9 cellular contexts compared by ENCODE assay signal in genomic region chrX:54640721-54641120, GRCh38.
DNase-seq lines count a peak whose midpoint lies in the region; ATAC-seq and TF ChIP-seq lines count a peak whose summit lies in the region.
"Had no signal": no experiment of that assay in that cellular context is flagged by ENCODE, and none has a peak within 500 bp of the region (broad histone marks: within the 10 kb centered on the region; RNA-seq: fewer than 3 reads in every experiment).

No MANE protein-coding gene starts in this region.

- DNase-seq in CD8-positive, alpha-beta memory T cell = no peak
- DNase-seq in MM.1S = no peak
- peak in 3 of 61 donors; percentile 0 for DNase-seq in caudate nucleus (lab: John Stamatoyannopoulos, UW)
- DNase-seq in natural killer cell = no peak
- no peak for DNase-seq in NCI-H526 treated with DMSO at 0.1 percent for 48 hours (lab: John Stamatoyannopoulos, UW)
- no peak for DNase-seq in kidney tubule cell (ENCODE audit: low spot score)
- DNase-seq: naive B cell had no signal

- no peak for ATAC-seq in natural killer cell
- no peak for ATAC-seq in HG03039 (IDR thresholded peaks at IDR 0.05; ENCODE audit: unreplicated experiment)
- ATAC-seq in HG03432 (IDR thresholded peaks at IDR 0.05; ENCODE audit: unreplicated experiment) = no peak

- no peak overlapping the region for H3K4me3 ChIP-seq in CD8-positive, alpha-beta memory T cell (ENCODE audit: low read length)
- no peak overlapping the region for H3K4me3 ChIP-seq in MM.1S (ENCODE audit: low read length)

- peak overlapping the region in 1 of 7 donors; percentile 54 for H3K4me3 Mint-ChIP-seq in CD8-positive, alpha-beta memory T cell
- H3K4me3 Mint-ChIP-seq in natural killer cell = peak overlapping the region; percentile 95

- no peaks in the 10 kb centered on the region for H3K36me3 ChIP-seq in CD8-positive, alpha-beta memory T cell (ENCODE audit: insufficient read depth, low read length)
- H3K36me3 ChIP-seq in MM.1S (replicated peaks; ENCODE audit: insufficient read depth, low read length) = no peaks in the 10 kb centered on the region

- H3K4me2 ChIP-seq in MM.1S (ENCODE audit: low read depth, low read length) = peak overlapping the region; percentile 44; the same call in 1 of the 2 replicates

- CTCF ChIA-PET in CD8-positive, alpha-beta memory T cell (lab: Charles Lee) = interaction anchor here (2.2 kb wide), 1 partner anchor 111 kb away, joined by 10 read pairs; the partner anchor contains the start of gene GNL3L

- H3K27me3 ChIP-seq in CD8-positive, alpha-beta memory T cell (ENCODE audit: insufficient read depth, low read length, poor library complexity, severe bottlenecking) = no peaks in the 10 kb centered on the region
- no peaks in the 10 kb centered on the region for H3K27me3 ChIP-seq in MM.1S (replicated peaks; ENCODE audit: insufficient read depth, low read length)

- no peaks in the 10 kb centered on the region for H3K9me3 ChIP-seq in CD8-positive, alpha-beta memory T cell (ENCODE audit: low read length)
- H3K9me3 ChIP-seq in MM.1S (replicated peaks; ENCODE audit: insufficient read depth, low read length) = no peaks in the 10 kb centered on the region

- peak overlapping the region in 6 of 8 donors; percentile 24 to 100 (median 98) for H3K27ac Mint-ChIP-seq in CD8-positive, alpha-beta memory T cell
- H3K27ac Mint-ChIP-seq in natural killer cell = peak overlapping the region; percentile 98 to 99

- H4K20me1 ChIP-seq in MM.1S (ENCODE audit: insufficient read depth, low read length) = no peaks in the 10 kb centered on the region

- H3K9ac ChIP-seq in MM.1S (ENCODE audit: low read length) = no peak overlapping the region

- no peaks in the 10 kb centered on the region for H3K9me2 ChIP-seq in MM.1S (replicated peaks; ENCODE audit: insufficient read depth, low read length)

- H3K36me3 Mint-ChIP-seq in CD8-positive, alpha-beta memory T cell = peaks cover 0 to 5% (median 0%) of the 10 kb centered on the region in 3 donors
- H3K36me3 Mint-ChIP-seq in natural killer cell = no peaks in the 10 kb centered on the region

- peaks cover 7% of the 10 kb centered on the region for H3K4me1 ChIP-seq in CD8-positive, alpha-beta memory T cell (ENCODE audit: insufficient read depth, low read length)
- no peaks in the 10 kb centered on the region for H3K4me1 ChIP-seq in MM.1S (ENCODE audit: low read length)

- H3K79me2 ChIP-seq in MM.1S (ENCODE audit: low read length) = no peaks in the 10 kb centered on the region

- H3K27me3 Mint-ChIP-seq in CD8-positive, alpha-beta memory T cell = peaks cover 0 to 4% of the 10 kb centered on the region in 2 donors
- H3K27me3 Mint-ChIP-seq in natural killer cell (ENCODE audit: low read depth in 2 of 2) = peaks cover 0 to 11% of the 10 kb centered on the region in 2 donors
- H3K27me3 Mint-ChIP-seq: naive B cell had no signal

- H3K4me1 Mint-ChIP-seq in CD8-positive, alpha-beta memory T cell = peaks cover 9 to 20% (median 15%) of the 10 kb centered on the region in 3 donors
- H3K4me1 Mint-ChIP-seq in natural killer cell = peaks cover 5 to 13% of the 10 kb centered on the region in 2 donors

- intact Hi-C loops in natural killer cell (cut with micrococcal nuclease) = no loop called here

- H2AFZ ChIP-seq in MM.1S (ENCODE audit: low read length) = 0 out of 2 replicates have a peak overlapping the region, but pooled peaks have one; percentile 27

- peaks cover 4% of the 10 kb centered on the region; the same call in 1 of the 2 replicates for H3F3A ChIP-seq in MM.1S (ENCODE audit: insufficient read depth, low read length)

- TF ChIP-seq CTCF in MM.1S (IDR thresholded peaks at IDR 0.05; ENCODE audit: low read length) = no peak
- TF ChIP-seq CTCF in natural killer cell (IDR thresholded peaks at IDR 0.05) = no peak

- peaks cover 0 to 6% (median 2%) of the 10 kb centered on the region in 5 donors for H3K9me3 Mint-ChIP-seq in CD8-positive, alpha-beta memory T cell
- H3K9me3 Mint-ChIP-seq in natural killer cell = no peaks in the 10 kb centered on the region

- POLR2A ChIA-PET in CD8-positive, alpha-beta memory T cell (lab: Charles Lee) = interaction anchor here (1.1 kb wide), 1 partner anchor 848 kb away, joined by 3 read pairs; no protein-coding TSS in a partner anchor

- H3K27ac ChIP-seq in CD8-positive, alpha-beta memory T cell (ENCODE audit: low read depth, low read length) = no peak overlapping the region
- H3K27ac ChIP-seq in MM.1S (ENCODE audit: low read length) (no peak overlapping the region), caudate nucleus (ENCODE audit: low read depth, low read length) (peak overlapping the region; percentile 88)
